In genomic region chr5:180658774-180659564, GRCh38 we compare ENCODE assay signal across 1 cellular context.
TF ChIP-seq lines count a peak whose summit lies in the region.

No MANE protein-coding gene starts in this region.

TF ChIP-seq in A549, 52 proteins besides CTCF, POLR2A, EP300 and RAD21:
- no peak for TF ChIP-seq HOXB13 (CRISPR knock-in tag; IDR thresholded peaks at IDR 0.05; ENCODE audit: low read depth)
- TF ChIP-seq, protein P1, sequence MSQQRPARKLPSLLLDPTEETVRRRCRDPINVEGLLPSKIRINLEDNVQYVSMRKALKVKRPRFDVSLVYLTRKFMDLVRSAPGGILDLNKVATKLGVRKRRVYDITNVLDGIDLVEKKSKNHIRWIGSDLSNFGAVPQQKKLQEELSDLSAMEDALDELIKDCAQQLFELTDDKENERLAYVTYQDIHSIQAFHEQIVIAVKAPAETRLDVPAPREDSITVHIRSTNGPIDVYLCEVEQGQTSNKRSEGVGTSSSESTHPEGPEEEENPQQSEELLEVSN (IDR thresholded peaks at IDR 0.05; ENCODE audit: borderline replicate concordance, low read depth) = no peak
- TF ChIP-seq RARB (CRISPR knock-in tag; IDR thresholded peaks at IDR 0.05) = no peak
- no peak for TF ChIP-seq RFX5 (IDR thresholded peaks at IDR 0.05)
- TF ChIP-seq, protein P2, sequence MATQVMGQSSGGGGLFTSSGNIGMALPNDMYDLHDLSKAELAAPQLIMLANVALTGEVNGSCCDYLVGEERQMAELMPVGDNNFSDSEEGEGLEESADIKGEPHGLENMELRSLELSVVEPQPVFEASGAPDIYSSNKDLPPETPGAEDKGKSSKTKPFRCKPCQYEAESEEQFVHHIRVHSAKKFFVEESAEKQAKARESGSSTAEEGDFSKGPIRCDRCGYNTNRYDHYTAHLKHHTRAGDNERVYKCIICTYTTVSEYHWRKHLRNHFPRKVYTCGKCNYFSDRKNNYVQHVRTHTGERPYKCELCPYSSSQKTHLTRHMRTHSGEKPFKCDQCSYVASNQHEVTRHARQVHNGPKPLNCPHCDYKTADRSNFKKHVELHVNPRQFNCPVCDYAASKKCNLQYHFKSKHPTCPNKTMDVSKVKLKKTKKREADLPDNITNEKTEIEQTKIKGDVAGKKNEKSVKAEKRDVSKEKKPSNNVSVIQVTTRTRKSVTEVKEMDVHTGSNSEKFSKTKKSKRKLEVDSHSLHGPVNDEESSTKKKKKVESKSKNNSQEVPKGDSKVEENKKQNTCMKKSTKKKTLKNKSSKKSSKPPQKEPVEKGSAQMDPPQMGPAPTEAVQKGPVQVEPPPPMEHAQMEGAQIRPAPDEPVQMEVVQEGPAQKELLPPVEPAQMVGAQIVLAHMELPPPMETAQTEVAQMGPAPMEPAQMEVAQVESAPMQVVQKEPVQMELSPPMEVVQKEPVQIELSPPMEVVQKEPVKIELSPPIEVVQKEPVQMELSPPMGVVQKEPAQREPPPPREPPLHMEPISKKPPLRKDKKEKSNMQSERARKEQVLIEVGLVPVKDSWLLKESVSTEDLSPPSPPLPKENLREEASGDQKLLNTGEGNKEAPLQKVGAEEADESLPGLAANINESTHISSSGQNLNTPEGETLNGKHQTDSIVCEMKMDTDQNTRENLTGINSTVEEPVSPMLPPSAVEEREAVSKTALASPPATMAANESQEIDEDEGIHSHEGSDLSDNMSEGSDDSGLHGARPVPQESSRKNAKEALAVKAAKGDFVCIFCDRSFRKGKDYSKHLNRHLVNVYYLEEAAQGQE (IDR thresholded peaks at IDR 0.05) = no peak
